ENCODE assay signal across 12 cellular contexts in genomic region chr9:136343121-136343883, GRCh38. TPM values are rescaled to one million over a fixed set of nuclear protein-coding genes. Genes with fewer than 3 reads are reported as not detected.
DNase-seq lines count a peak whose midpoint lies in the region; ATAC-seq and TF ChIP-seq lines count a peak whose summit lies in the region.
"Had no signal": no experiment of that assay in that cellular context is flagged by ENCODE, and none has a peak within 500 bp of the region (broad histone marks: within the 10 kb centered on the region; RNA-seq: fewer than 3 reads in every experiment).

No MANE protein-coding gene starts in this region.

- H4K12ac ChIP-seq in trophoblast cell (ENCODE audit: low read depth, low read length) = no peak overlapping the region

- WGBS in trophoblast cell (ENCODE audit: extremely low coverage, insufficient coverage, insufficient read length) = no CpG with 5 or more reads among the region's 23 CpGs

- H4K20me1 ChIP-seq in HCT116 (ENCODE audit: insufficient read depth) = no peaks in the 10 kb centered on the region

- H3K18ac ChIP-seq in trophoblast cell (ENCODE audit: low read length) = no peak overlapping the region

- TF ChIP-seq POLR2A in HCT116 (IDR thresholded peaks at IDR 0.05; ENCODE audit: borderline replicate concordance, extremely low read depth, insufficient read depth, insufficient read length) = no peak

- H4K91ac ChIP-seq in trophoblast cell (ENCODE audit: low read depth, low read length) = no peak overlapping the region

- H2BK12ac ChIP-seq in trophoblast cell (ENCODE audit: low read length) = no peak overlapping the region

- RAD21 ChIA-PET in HCT116 (lab: Charles Lee; ENCODE audit: low non-redundant PET in 1 of 2, low total read pairs in 2 of 2, uncharacterized antibody in 2 of 2, unreplicated experiment in 2 of 2) = no interaction called here

- peaks cover 3% of the 10 kb centered on the region for H3K79me1 ChIP-seq in trophoblast cell (ENCODE audit: low read length)

- H2BK120ac ChIP-seq in trophoblast cell (ENCODE audit: insufficient read depth, low read length, poor library complexity) = no peak overlapping the region

- no peak for TF ChIP-seq CTCF in HCT116 (IDR thresholded peaks at IDR 0.05 in 2 of 3, conservative IDR thresholded peaks at IDR 0.05 in 1 of 3; ENCODE audit: borderline replicate concordance in 1 of 3, insufficient read depth in 1 of 3, low read depth in 2 of 3, low read length in 2 of 3)

- H3K4me3 ChIP-seq in HCT116 (replicated peaks in 1 of 2; ENCODE audit: low read depth in 1 of 2, low read length in 2 of 2) (no peak overlapping the region), trophoblast cell (ENCODE audit: low read depth, low read length) (no peak overlapping the region)

- H3K14ac ChIP-seq in trophoblast cell (ENCODE audit: low read length) = no peak overlapping the region

- H3K9me3 ChIP-seq in HCT116 (ENCODE audit: control insufficient read depth in 1 of 2, insufficient read depth in 1 of 2, low read depth in 1 of 2, low read length in 2 of 2) (no peaks in the 10 kb centered on the region), trophoblast cell (ENCODE audit: insufficient read depth, low read depth, low read length) (no peaks in the 10 kb centered on the region)

- intact Hi-C loops in HCT116 (cut with micrococcal nuclease) = no loop called here
- intact Hi-C loops in Right ventricle myocardium superior (cut with DNase I) = no loop called here

- H3K4ac ChIP-seq in trophoblast cell (ENCODE audit: low read depth, low read length) = no peak overlapping the region

- H2AFZ ChIP-seq in HCT116 (ENCODE audit: low read depth, low read length, poor library complexity, severe bottlenecking) (no peak overlapping the region), trophoblast cell (ENCODE audit: insufficient read depth, low read length, poor library complexity) (no peak overlapping the region)

- TF ChIP-seq RAD21 in HCT116 (IDR thresholded peaks at IDR 0.05; ENCODE audit: low read depth) = no peak

- no peak overlapping the region for H3K23ac ChIP-seq in trophoblast cell (ENCODE audit: low read length)

- ATAC-seq in HCT116 (no peak), Right ventricle myocardium superior (ENCODE audit: poor library complexity) (peak; percentile 59)
- no peak for ATAC-seq in stimulated activated naive CD8-positive, alpha-beta T cell treated with anti-CD3 and anti-CD28 coated beads, Interleukin-15, Interleukin-2, amounts not matched to agents 100 U/mL and 50 U/mL, for 24 hours

- H3K27me3 ChIP-seq in HCT116 (ENCODE audit: insufficient read depth, low read length) (no peaks in the 10 kb centered on the region), trophoblast cell (ENCODE audit: insufficient read depth, low read length) (no peaks in the 10 kb centered on the region)

- H3K4me2 ChIP-seq in HCT116 (ENCODE audit: low read length) = peak overlapping the region; percentile 43
- H3K4me2 ChIP-seq in trophoblast cell (ENCODE audit: low read length) = peak overlapping the region; percentile 82

- CTCF ChIA-PET in HCT116 (lab: Charles Lee) = no interaction called here

- DNase-seq in HCT116 (ENCODE audit: low read depth, low spot score) = no peak
- DNase-seq in Right ventricle myocardium superior = peak; percentile 82
- no peak for DNase-seq in trophoblast cell
- DNase-seq in NCI-H146 treated with DMSO at 0.1 percent for 48 hours (lab: John Stamatoyannopoulos, UW; ENCODE audit: unreplicated experiment) = no peak
- DNase-seq in stimulated activated naive CD8-positive, alpha-beta T cell treated with anti-CD3 and anti-CD28 coated beads, Interleukin-15, Interleukin-2, amounts not matched to agents 100 U/mL and 50 U/mL, for 24 hours = no peak
- no peak for DNase-seq in HT-29 (ENCODE audit: low spot score)

- no peak overlapping the region for H4K8ac ChIP-seq in trophoblast cell (ENCODE audit: low read depth, low read length)

- no peaks in the 10 kb centered on the region; a peak in 1 of 4 replicates for H3K36me3 ChIP-seq in HCT116 (ENCODE audit: control insufficient read depth in 1 of 2, insufficient read depth in 2 of 2, low read length in 2 of 2)
- peaks cover 15 to 16% of the 10 kb centered on the region in 2 experiments for H3K36me3 ChIP-seq in trophoblast cell (ENCODE audit: control insufficient read depth in 1 of 2, insufficient read depth in 2 of 2, low read length in 2 of 2)

- no peak overlapping the region for H2BK5ac ChIP-seq in trophoblast cell (ENCODE audit: low read depth, low read length, poor library complexity)

- POLR2A ChIA-PET in HCT116 (lab: Charles Lee) = no interaction called here

- no TSS peak for BruUV-seq in HCT116 (replicated peaks; lab: Mats Ljungman, UMichigan)

- no peaks in the 10 kb centered on the region for H3K9me2 ChIP-seq in HCT116 (ENCODE audit: insufficient read depth)

- H3K79me2 ChIP-seq in HCT116 (ENCODE audit: insufficient read depth, low read length) (no peaks in the 10 kb centered on the region), trophoblast cell (ENCODE audit: control insufficient read depth, insufficient read depth, low read length, poor library complexity) (no peaks in the 10 kb centered on the region)

- H3K9ac ChIP-seq in HCT116 (ENCODE audit: low read length) (no peak overlapping the region), trophoblast cell (ENCODE audit: low read length) (no peak overlapping the region)

- H2AK5ac ChIP-seq in trophoblast cell (ENCODE audit: low read length) = no peak overlapping the region

- H3K27ac ChIP-seq in HCT116 (ENCODE audit: low read depth, low read length) = peak overlapping the region; percentile 29; the same call in 1 of the 2 replicates
- H3K27ac ChIP-seq in trophoblast cell (ENCODE audit: low read depth, low read length) = no peak overlapping the region
- H3K27ac ChIP-seq: C4-2B had no signal

- H3K4me1 ChIP-seq in HCT116 (ENCODE audit: control insufficient read depth in 1 of 2, insufficient read depth in 2 of 2, low read length in 2 of 2) (peaks cover 18 to 36% of the 10 kb centered on the region in 2 experiments; a peak in 3 of 4 replicates), trophoblast cell (ENCODE audit: control insufficient read depth in 1 of 2, insufficient read depth in 2 of 2, low read length in 2 of 2) (peaks cover 22 to 26% of the 10 kb centered on the region in 2 experiments)

TF ChIP-seq in HCT116, 20 proteins besides CTCF, POLR2A, EP300 and RAD21 (continues in another document):
- no peak for TF ChIP-seq CBX3 (IDR thresholded peaks at IDR 0.05; ENCODE audit: low read depth)
- no peak for TF ChIP-seq TCF7L2 (IDR thresholded peaks at IDR 0.05; ENCODE audit: borderline replicate concordance, extremely low read depth, insufficient read depth, insufficient read length)
- no peak for TF ChIP-seq ATF3 (IDR thresholded peaks at IDR 0.05)
- no peak for TF ChIP-seq ZBTB33 (IDR thresholded peaks at IDR 0.05; ENCODE audit: extremely low read depth, insufficient replicate concordance, low read length)
- no peak for TF ChIP-seq POLR2AphosphoS5 (IDR thresholded peaks at IDR 0.05; ENCODE audit: low read depth, low read length)
- no peak for TF ChIP-seq ELF1 (IDR thresholded peaks at IDR 0.05; ENCODE audit: borderline replicate concordance, low read depth)
- TF ChIP-seq SRF (IDR thresholded peaks at IDR 0.05; ENCODE audit: low read depth) = no peak
- TF ChIP-seq ZFX (IDR thresholded peaks at IDR 0.05) = no peak

RNA-seq across cellular contexts. Expression of gene GPSM1, which starts 16.0 kb away (rescaled TPM):
- total RNA-seq in HCT116 (2021; ENCODE audit: unreplicated experiment) (26.4 TPM), Right ventricle myocardium superior (50.3 TPM)
- 18.3 and 19.7 TPM in 2 replicates for polyA plus RNA-seq in HCT116 (2012)
- 17.8 and 18.5 TPM in 2 replicates for polyA plus RNA-seq in trophoblast cell (2013)
- 1.4 TPM in 2 replicates for total RNA-seq in HT-29 (2014; rRNA removed; shearing (Covaris generic))
- polyA plus RNA-seq: IgD-negative memory B cell had no signal

RNA-seq across cellular contexts. Expression of gene DNLZ, which starts 20.2 kb away (rescaled TPM):
- total RNA-seq in HCT116 (2021; ENCODE audit: unreplicated experiment) = 21.9 TPM
- 15.6 and 15.7 TPM in 2 replicates for polyA plus RNA-seq in HCT116 (2012)
- 39.9 TPM for total RNA-seq in Right ventricle myocardium superior
- polyA plus RNA-seq in trophoblast cell (2013) = 8.7 and 10.1 TPM in 2 replicates
- 78.9 and 82.3 TPM in 2 replicates for total RNA-seq in HT-29 (2014; rRNA removed; shearing (Covaris generic))

RNA-seq across cellular contexts. Expression of gene CARD9, which starts 30.2 kb away (rescaled TPM):
- total RNA-seq in HCT116 (2021; ENCODE audit: unreplicated experiment) (1.2 TPM), Right ventricle myocardium superior (0.78 TPM)
- polyA plus RNA-seq in HCT116 (2012) = 0.51 and 0.57 TPM in 2 replicates
- 0.55 and 0.61 TPM in 2 replicates for polyA plus RNA-seq in trophoblast cell (2013)
- total RNA-seq in HT-29 (2014; rRNA removed; shearing (Covaris generic)) = 98.9 and 116 TPM in 2 replicates
- total RNA-seq: SK-MEL-5 had no signal

RNA-seq across cellular contexts. Expression of gene CCDC187, which starts 39.4 kb away (rescaled TPM):
- total RNA-seq in HCT116 (2021; ENCODE audit: unreplicated experiment) = 4.6 TPM
- 1.2 and 1.5 TPM in 2 replicates for polyA plus RNA-seq in HCT116 (2012)
- not detected for total RNA-seq in Right ventricle myocardium superior
- 0.04 TPM in 2 replicates for polyA plus RNA-seq in trophoblast cell (2013)
- total RNA-seq in HT-29 (2014; rRNA removed; shearing (Covaris generic)) = 2.5 TPM in 2 replicates
- total RNA-seq: activated CD4-positive, alpha-beta T cell treated with anti-CD3 and anti-CD28 coated beads, Interleukin-2, amount 10 ng/mL, durations not matched to agents 7 days and 5 days; activated naive CD8-positive, alpha-beta T cell treated with anti-CD3 and anti-CD28 coated beads for 36 hours; SK-MEL-5 had no signal
- polyA plus RNA-seq: esophagus had no signal

RNA-seq across cellular contexts. Expression of gene SNAPC4, which starts 56.7 kb away (rescaled TPM):
- total RNA-seq in HCT116 (2021; ENCODE audit: unreplicated experiment) (20.4 TPM), Right ventricle myocardium superior (3.3 TPM)
- polyA plus RNA-seq in HCT116 (2012) = 9.5 and 10.5 TPM in 2 replicates
- 6.8 and 7.2 TPM in 2 replicates for polyA plus RNA-seq in trophoblast cell (2013)
- total RNA-seq in HT-29 (2014; rRNA removed; shearing (Covaris generic)) = 19.0 and 21.0 TPM in 2 replicates

Comparison
In these comparisons a context has a peak if more than half of its experiments do, and no peak if none do; other contexts are left out.
1. RNA of gene GPSM1, which starts 16.0 kb away (total RNA-seq): 50.3 TPM in Right ventricle myocardium superior (single experiment) and 26.4 TPM in HCT116 (single experiment); 1.4 TPM in HT-29; every median in the first group is over 10 times any median in the second.
2. RNA of gene CARD9, which starts 30.2 kb away (total RNA-seq): 98.9 to 116 TPM in HT-29; 1.2 TPM in HCT116 (single experiment) and 0.78 TPM in Right ventricle myocardium superior (single experiment); every median in the first group is over 10 times any median in the second.